In the genomic region with DNA sequence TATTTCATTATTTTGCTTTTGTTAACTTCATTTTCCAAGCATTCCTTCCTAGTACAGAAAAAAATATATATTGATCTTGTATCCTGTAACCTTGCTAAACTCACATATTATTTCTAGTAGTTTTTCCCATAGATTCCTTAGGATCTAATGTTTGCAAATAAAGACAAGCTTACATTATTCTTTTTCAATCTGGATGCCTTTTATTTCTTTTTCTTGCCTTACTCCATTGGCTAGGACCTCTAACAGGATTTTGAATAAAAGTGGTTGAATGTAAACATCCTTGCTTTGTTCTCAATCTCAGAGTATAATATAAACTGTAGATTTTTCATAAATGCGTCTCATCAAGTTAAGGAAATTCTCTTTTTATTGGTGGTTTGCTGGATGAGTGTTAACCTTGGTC, we compare ENCODE assay signal across 23 cellular contexts.
"Had no signal": no experiment of that assay in that cellular context is flagged by ENCODE, and none has a peak within 500 bp of the region (broad histone marks: within the 10 kb centered on the region; RNA-seq: fewer than 3 reads in every experiment).

No MANE protein-coding gene starts in this region.

- H3K27ac ChIP-seq: hepatocyte, left ventricle myocardium inferior, ovary, right atrium auricular region, skin epidermis, spleen, suprapubic skin, thoracic aorta, tibial nerve, uterus had no signal

- H3K36me3 ChIP-seq: ovary, right atrium auricular region, thoracic aorta, uterus had no signal

- H2AFZ ChIP-seq: hepatocyte had no signal

- H3K27ac Mint-ChIP-seq: naive thymus-derived CD4-positive, alpha-beta T cell; natural killer cell treated with Interleukin-12 subunit alpha and Interleukin-12 subunit beta and Interleukin-15 and Interleukin-18, amount 100 ng/mL, for 72 hours; progenitor cell of endocrine pancreas; stimulated activated effector memory CD8-positive, alpha-beta T cell treated with anti-CD3 and anti-CD28 coated beads, Interleukin-12 subunit alpha, Interleukin-12 subunit beta, amount 100 ng/mL, for 72 hours; stimulated activated naive CD8-positive, alpha-beta T cell treated with anti-CD3 and anti-CD28 coated beads, Interleukin-15, Interleukin-2, amounts not matched to agents 100 ng/mL and 50 ng/mL, for 24 hours; type B pancreatic cell had no signal

- H3K4me3 ChIP-seq: hepatocyte, left ventricle myocardium inferior, lung, mucosa of descending colon, ovary, right atrium auricular region, skin epidermis, spleen, suprapubic skin, thoracic aorta, tibial nerve, uterus had no signal

- DNase-seq: islet precursor cell; left ventricle myocardium inferior; midbrain; mucosa of descending colon; naive thymus-derived CD4-positive, alpha-beta T cell; ovary; spleen; stimulated activated CD4-positive, alpha-beta T cell treated with anti-CD3 and anti-CD28 coated beads, Interleukin-4, amount 100 ng/mL, for 24 hours; stimulated activated naive CD4-positive, alpha-beta T cell; uterus had no signal

- H3K4me2 ChIP-seq: hepatocyte had no signal

- H3K27me3 ChIP-seq: hepatocyte, ovary, right atrium auricular region, spleen, suprapubic skin, tibial nerve, uterus had no signal

- ATAC-seq: mucosa of descending colon; naive thymus-derived CD4-positive, alpha-beta T cell; natural killer cell treated with Interleukin-12 subunit alpha and Interleukin-12 subunit beta and Interleukin-15 and Interleukin-18, amount 100 ng/mL, for 72 hours; sciatic nerve; stimulated activated effector memory CD8-positive, alpha-beta T cell treated with anti-CD3 and anti-CD28 coated beads, Interleukin-12 subunit alpha, Interleukin-12 subunit beta, amount 100 ng/mL, for 72 hours had no signal

- H3K4me3 Mint-ChIP-seq: naive thymus-derived CD4-positive, alpha-beta T cell; natural killer cell treated with Interleukin-12 subunit alpha and Interleukin-12 subunit beta and Interleukin-15 and Interleukin-18, amount 100 ng/mL, for 72 hours; stimulated activated effector memory CD8-positive, alpha-beta T cell treated with anti-CD3 and anti-CD28 coated beads, Interleukin-12 subunit alpha, Interleukin-12 subunit beta, amount 100 ng/mL, for 72 hours; stimulated activated naive CD8-positive, alpha-beta T cell treated with anti-CD3 and anti-CD28 coated beads, Interleukin-15, Interleukin-2, amounts not matched to agents 100 ng/mL and 50 ng/mL, for 24 hours; type B pancreatic cell had no signal

- H3K27me3 Mint-ChIP-seq: naive thymus-derived CD4-positive, alpha-beta T cell; natural killer cell treated with Interleukin-12 subunit alpha and Interleukin-12 subunit beta and Interleukin-15 and Interleukin-18, amount 100 ng/mL, for 72 hours; progenitor cell of endocrine pancreas; stimulated activated naive CD8-positive, alpha-beta T cell treated with anti-CD3 and anti-CD28 coated beads, Interleukin-15, Interleukin-2, amounts not matched to agents 100 ng/mL and 50 ng/mL, for 24 hours; type B pancreatic cell had no signal

- H3K4me1 ChIP-seq: uterus had no signal

- H3K9me3 ChIP-seq: suprapubic skin had no signal
